8 cellular contexts compared by ENCODE assay signal in the genomic region with DNA sequence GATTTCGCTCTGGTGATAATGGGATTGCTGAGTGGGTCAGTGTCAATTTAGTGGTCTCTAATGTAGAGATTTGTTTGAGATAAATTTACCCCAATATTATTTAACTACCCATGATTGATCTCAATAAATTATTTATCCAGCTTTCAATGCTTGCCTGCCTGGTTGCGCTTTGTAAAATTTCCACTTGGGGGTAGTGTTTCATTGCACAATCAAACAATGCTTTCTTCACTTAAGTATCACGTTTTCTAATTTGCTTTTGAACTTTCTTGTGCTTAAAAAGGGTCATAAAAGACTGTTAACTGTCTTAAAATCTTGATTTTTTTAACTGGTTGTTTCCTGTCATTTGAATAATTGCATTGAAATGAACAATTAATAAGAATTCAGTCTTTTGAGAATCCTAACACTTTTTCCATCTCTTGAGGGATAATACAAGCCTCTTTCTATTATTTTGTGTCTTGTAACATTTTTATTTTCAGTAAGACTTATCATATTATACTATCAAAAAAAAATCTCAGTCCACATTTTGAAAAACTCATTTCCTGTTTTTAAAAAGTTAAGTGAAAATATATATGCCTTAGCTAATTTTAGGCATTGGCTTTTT. TPM values are rescaled to one million over a fixed set of nuclear protein-coding genes. Genes with fewer than 3 reads are reported as not detected.
DNase-seq lines count a peak whose midpoint lies in the region; ATAC-seq and TF ChIP-seq lines count a peak whose summit lies in the region.

No MANE protein-coding gene starts in this region.

- no peaks in the 10 kb centered on the region for H3K4me1 ChIP-seq in CD8-positive, alpha-beta T cell (ENCODE audit: insufficient read depth, low read length)
- H3K4me1 ChIP-seq in testis (no peaks in the 10 kb centered on the region), sigmoid colon (no peaks in the 10 kb centered on the region)

- no peaks in the 10 kb centered on the region for H3K27me3 Mint-ChIP-seq in CD8-positive, alpha-beta T cell (ENCODE audit: low read depth)

- peaks cover 23% of the 10 kb centered on the region for H3K9me3 Mint-ChIP-seq in CD8-positive, alpha-beta T cell

- CTCF ChIA-PET in CD8-positive, alpha-beta T cell (lab: Charles Lee), result interaction anchor here (0.6 to 1.2 kb wide), 3 partner anchors 212 to 1310 kb away, joined by 3 to 4 read pairs (median 3); no protein-coding TSS in a partner anchor

- ATAC-seq in CD8-positive, alpha-beta T cell, result no peak
- peak; percentile 26 for ATAC-seq in GM18858 (IDR thresholded peaks at IDR 0.05; ENCODE audit: unreplicated experiment)
- ATAC-seq in HG03103 (IDR thresholded peaks at IDR 0.05; ENCODE audit: low read depth, unreplicated experiment), result peak; percentile 43
- ATAC-seq in GM21825 (IDR thresholded peaks at IDR 0.05; ENCODE audit: unreplicated experiment), result no peak

- no peak for TF ChIP-seq EP300 in sigmoid colon (IDR thresholded peaks at IDR 0.05)

- no peak overlapping the region for H3K4me3 Mint-ChIP-seq in CD8-positive, alpha-beta T cell

- no peak overlapping the region for H3K27ac ChIP-seq in CD8-positive, alpha-beta T cell (ENCODE audit: low read depth, low read length)
- H3K27ac ChIP-seq in testis (no peak overlapping the region), sigmoid colon (no peak overlapping the region)

- in situ Hi-C loops in SK-MEL-5 (cut with HindIII; ENCODE audit: low pct_unique_long_range_greater_than_20kb, low sequenced_read_pairs), result no loop called here

- TF ChIP-seq POLR2A in testis (IDR thresholded peaks at IDR 0.05), result no peak
- TF ChIP-seq POLR2A in sigmoid colon (IDR thresholded peaks at IDR 0.05), result no peak

- intact Hi-C loops in CD8-positive, alpha-beta T cell (cut with DNase I, micrococcal nuclease), result no loop called here
- intact Hi-C loops in testis (cut with DNase I; ENCODE audit: low total_unique reads) (no loop called here), sigmoid colon (cut with DNase I) (no loop called here)

- H3K9me3 ChIP-seq in CD8-positive, alpha-beta T cell (ENCODE audit: low read length), result no peaks in the 10 kb centered on the region
- H3K9me3 ChIP-seq in testis (no peaks in the 10 kb centered on the region), sigmoid colon (peaks cover 0 to 6% (median 3%) of the 10 kb centered on the region in 4 donors)

- H3K27me3 ChIP-seq in CD8-positive, alpha-beta T cell (ENCODE audit: insufficient read depth, low read length), result no peaks in the 10 kb centered on the region
- H3K27me3 ChIP-seq in testis (no peaks in the 10 kb centered on the region), sigmoid colon (no peaks in the 10 kb centered on the region)

- H3K4me3 ChIP-seq in CD8-positive, alpha-beta T cell (ENCODE audit: low read depth, low read length), result no peak overlapping the region
- H3K4me3 ChIP-seq in testis, result no peak overlapping the region
- H3K4me3 ChIP-seq in sigmoid colon, result no peak overlapping the region

- TF ChIP-seq CTCF in CD8-positive, alpha-beta T cell (IDR thresholded peaks at IDR 0.05), result peak; percentile 52
- TF ChIP-seq CTCF in testis (IDR thresholded peaks at IDR 0.05) (peak; percentile 31 to 58 (median 42)), sigmoid colon (IDR thresholded peaks at IDR 0.05) (peak in 2 of 4 experiments; percentile 13 to 33)

- H3K36me3 ChIP-seq in CD8-positive, alpha-beta T cell (ENCODE audit: insufficient read depth, low read length), result no peaks in the 10 kb centered on the region
- H3K36me3 ChIP-seq in testis (ENCODE audit: low read depth, missing control alignments), result no peaks in the 10 kb centered on the region
- peaks cover 0 to 27% (median 5%) of the 10 kb centered on the region in 4 donors for H3K36me3 ChIP-seq in sigmoid colon

- H3K4me1 Mint-ChIP-seq in CD8-positive, alpha-beta T cell (ENCODE audit: low read depth), result peaks cover 15% of the 10 kb centered on the region

- no peak for DNase-seq in CD8-positive, alpha-beta T cell
- DNase-seq in SK-MEL-5 (ENCODE audit: low read depth, low spot score) (peak; percentile 50), foreskin melanocyte (peak; percentile 40), testis (no peak), sigmoid colon (no peak)

- H3K27ac Mint-ChIP-seq in CD8-positive, alpha-beta T cell, result no peak overlapping the region

- peaks cover 63% of the 10 kb centered on the region for H3K36me3 Mint-ChIP-seq in CD8-positive, alpha-beta T cell

- POLR2A ChIA-PET in CD8-positive, alpha-beta T cell (lab: Charles Lee), result no interaction called here

- 71 to 79% methylated on average over 3 of the region's 3 CpGs for WGBS in testis, 2 donors
- WGBS in sigmoid colon, 2 donors, result 62 to 63% methylated on average over 3 of the region's 3 CpGs

RNA-seq across cellular contexts. Expression of a gene that starts 18.7 kb away (rescaled TPM):
- total RNA-seq in CD8-positive, alpha-beta T cell, result 1 to 10 TPM; 7.4 to 8.6 TPM
- total RNA-seq in SK-MEL-5 (2014; rRNA removed; shearing (Covaris generic)), result 120 and 160 TPM in 2 replicates
- 128 and 131 TPM in 2 replicates for polyA plus RNA-seq in SK-MEL-5 (2015; cell fraction: cytosol; rRNA removed)
- 167 and 249 TPM in 2 replicates for polyA plus RNA-seq in SK-MEL-5 (2015; cell fraction: nucleus; rRNA removed)
- 10 to 100 TPM; 66.1 to 78.4 TPM for total RNA-seq in testis
- 69.1 TPM for polyA plus RNA-seq in testis (ENCODE audit: insufficient read depth, low read depth, low replicate concordance)
- total RNA-seq in sigmoid colon, result 100 to 1,000 TPM in 1 of 4 donors, 10 to 100 TPM in 3; 80.6 to 114 (median 86.5) TPM
- polyA plus RNA-seq in sigmoid colon, result 100 to 1,000 TPM; 147 to 229 (median 149) TPM

Comparison
In these comparisons a context has a peak if more than half of its experiments do, and no peak if none do; other contexts are left out.
1. ATAC-seq: peak in GM18858 (single experiment) and HG03103 (single experiment); none in CD8-positive, alpha-beta T cell (single experiment) and GM21825 (single experiment).
2. DNase-seq: peak in SK-MEL-5 (single experiment) and foreskin melanocyte (single experiment); none in CD8-positive, alpha-beta T cell (0 of 7), testis (single experiment) and sigmoid colon (single experiment).
3. RNA of a gene that starts 18.7 kb away (total RNA-seq): 120 to 160 TPM in SK-MEL-5, 80.6 to 114 TPM in sigmoid colon and 66.1 to 78.4 TPM in testis; 7.4 to 8.6 TPM in CD8-positive, alpha-beta T cell; every median in the first group is over 4 times any median in the second.